In the genomic region with DNA sequence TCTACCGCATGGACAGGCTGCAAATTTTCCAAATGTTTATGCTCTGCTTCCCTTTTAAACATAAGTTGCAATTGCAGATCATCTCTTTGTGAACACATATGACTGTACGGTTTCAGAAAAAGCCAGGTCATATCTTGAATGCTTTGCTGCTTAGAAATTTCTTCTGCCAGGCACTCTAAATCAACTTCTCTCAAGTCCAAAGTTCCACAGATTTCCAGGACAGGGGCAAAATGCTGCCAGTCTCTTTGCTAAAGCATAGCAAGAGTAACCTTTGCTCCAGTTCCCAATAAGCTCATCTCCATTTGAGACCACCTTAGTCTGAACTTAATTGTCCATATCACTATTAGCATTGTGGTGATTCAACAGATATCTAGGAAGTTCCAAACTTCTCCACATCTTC, we compare ENCODE assay signal across 38 cellular contexts. TPM values are rescaled to one million over a fixed set of nuclear protein-coding genes. Genes with fewer than 3 reads are reported as not detected.
"Had no signal": no experiment of that assay in that cellular context is flagged by ENCODE, and none has a peak within 500 bp of the region (broad histone marks: within the 10 kb centered on the region; RNA-seq: fewer than 3 reads in every experiment).

No MANE protein-coding gene starts in this region.

- H3K36me3 ChIP-seq: MG63 had no signal

- H3K27me3 ChIP-seq: MG63 had no signal

- H3K4me3 ChIP-seq: MG63 had no signal

- H3K9me3 ChIP-seq: MG63 had no signal

- DNase-seq: Karpas-422, Kasumi-1, MG63, MM.1S, MV-4-11, NCI-H1048, NCI-H1092, NCI-H1092 treated with DMSO at 0.1 percent for 48 hours, NCI-H1105, NCI-H1105 treated with DMSO at 0.1 percent for 48 hours, NCI-H1417, NCI-H1417 treated with DMSO at 0.1 percent for 48 hours, NCI-H1436, NCI-H1436 treated with DMSO at 0.1 percent for 48 hours, NCI-H146, NCI-H1694, NCI-H1694 treated with DMSO at 0.1 percent for 48 hours, NCI-H187, NCI-H187 treated with DMSO at 0.1 percent for 48 hours, NCI-H1930, NCI-H2029, NCI-H2029 treated with DMSO at 0.1 percent for 48 hours, NCI-H2081, NCI-H2081 treated with DMSO at 0.1 percent for 48 hours, NCI-H2107, NCI-H2171, NCI-H2171 treated with DMSO at 0.1 percent for 48 hours, NCI-H2227 treated with DMSO at 0.1 percent for 48 hours, NCI-H226, NCI-H345, NCI-H446, NCI-H446 treated with DMSO at 0.1 percent for 48 hours, NCI-H510A, NCI-H510A treated with DMSO at 0.1 percent for 48 hours, NCI-H524 had no signal

RNA-seq across cellular contexts. Expression of a gene that starts 13.6 kb away (rescaled TPM):
- total RNA-seq: LHCN-M2, M059J, NCI-H460 had no signal
